Comparison of ENCODE assay signal across 9 cellular contexts in the genomic region with DNA sequence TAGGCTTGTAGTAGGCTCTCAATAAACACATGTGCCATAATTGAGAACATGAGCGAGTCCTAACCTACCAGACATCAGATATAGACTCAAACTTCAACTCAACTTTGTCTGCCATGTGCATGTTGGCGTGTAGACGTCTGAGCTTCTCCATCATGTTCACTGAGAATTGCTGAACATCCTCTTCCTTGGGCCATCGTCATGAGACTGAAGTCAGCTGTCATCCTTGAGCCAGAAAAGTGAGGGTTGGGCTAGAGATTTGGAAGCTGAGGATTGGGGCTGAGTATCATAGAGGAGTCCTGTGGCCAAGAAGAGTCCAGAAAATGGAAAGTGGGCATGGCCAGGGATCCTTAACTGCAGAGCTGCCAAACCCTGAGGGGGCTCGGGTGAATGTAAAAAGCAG.
"Had no signal": no experiment of that assay in that cellular context is flagged by ENCODE, and none has a peak within 500 bp of the region (broad histone marks: within the 10 kb centered on the region; RNA-seq: fewer than 3 reads in every experiment).

No MANE protein-coding gene starts in this region.

- ATAC-seq: GM23338 had no signal

- H3K4me3 ChIP-seq: GM23338 had no signal

- DNase-seq: H9, HCEC 1CT, HFFc6, IMR-90, KBM-7 had no signal

- H3K9me3 Mint-ChIP-seq: GM23338 had no signal

- FAIRE-seq: H1, H54 had no signal

- H2AFZ ChIP-seq: GM23338 had no signal

- H3K4me3 Mint-ChIP-seq: GM23338, H9, HFFc6 had no signal

- H3K27ac Mint-ChIP-seq: GM23338, H9, HFFc6 had no signal

- H3K27ac ChIP-seq: HL-60 had no signal

- H3K4me2 ChIP-seq: GM23338 had no signal
